In the genomic region with DNA sequence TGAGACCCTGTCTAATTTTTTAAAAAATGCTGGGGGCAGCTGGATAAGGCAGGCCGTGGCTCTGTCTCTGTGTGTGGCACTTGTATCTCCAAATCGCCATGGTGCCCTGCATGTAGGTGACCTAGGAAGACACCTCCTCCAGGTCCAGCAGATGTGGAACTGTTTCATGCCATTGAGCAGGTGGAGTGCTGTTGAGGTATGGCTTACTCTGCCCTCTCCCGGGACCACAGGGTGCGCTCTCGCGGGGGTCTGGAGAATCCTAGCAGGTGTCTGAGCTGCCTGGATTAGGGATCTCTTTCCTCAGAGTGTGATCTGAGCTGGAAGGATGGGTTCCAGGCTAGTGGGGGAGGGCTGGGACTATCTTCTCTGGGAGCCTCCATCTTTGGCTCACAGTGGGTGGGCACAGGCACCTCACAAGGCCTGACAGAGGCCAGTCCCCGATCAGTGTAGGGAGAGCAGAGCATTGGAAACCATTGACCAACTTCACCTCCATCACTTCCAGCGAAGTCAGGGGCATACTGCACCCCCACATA, we compare ENCODE assay signal across 9 cellular contexts.
DNase-seq lines count a peak whose midpoint lies in the region; ATAC-seq and TF ChIP-seq lines count a peak whose summit lies in the region.
"Had no signal": no experiment of that assay in that cellular context is flagged by ENCODE, and none has a peak within 500 bp of the region (broad histone marks: within the 10 kb centered on the region; RNA-seq: fewer than 3 reads in every experiment).

No MANE protein-coding gene starts in this region.

- no peaks in the 10 kb centered on the region for H3K9me3 Mint-ChIP-seq in dendritic cell treated with granulocyte-macrophage colony-stimulating factor and Interleukin-4, amounts not matched to agents 40 ng/mL and 50 ng/mL, for 4 days
- H3K9me3 Mint-ChIP-seq in type B pancreatic cell = no peaks in the 10 kb centered on the region

- DNase-seq in GM12865 (ENCODE audit: low read depth) = peak; percentile 51
- DNase-seq in PC-9 = no peak
- DNase-seq in smooth muscle cell (lab: John Stamatoyannopoulos, UW; ENCODE audit: unreplicated experiment) = no peak
- no peak for DNase-seq in gastrocnemius medialis
- DNase-seq in type B pancreatic cell (ENCODE audit: extremely low spot score, unreplicated experiment) = no peak
- DNase-seq: NCI-H524 had no signal

- no peaks in the 10 kb centered on the region for H3K9me2 ChIP-seq in PC-9 (ENCODE audit: insufficient read depth)

- peak overlapping the region; percentile 95 for H3K27ac Mint-ChIP-seq in dendritic cell treated with granulocyte-macrophage colony-stimulating factor and Interleukin-4, amounts not matched to agents 40 ng/mL and 50 ng/mL, for 4 days
- H3K27ac Mint-ChIP-seq in type B pancreatic cell = no peak overlapping the region

- ATAC-seq in esophagus mucosa (no peak), gastrocnemius medialis (no peak)

- H4K20me1 ChIP-seq in PC-9 (ENCODE audit: insufficient read depth) = no peaks in the 10 kb centered on the region
- no peaks in the 10 kb centered on the region for H4K20me1 ChIP-seq in smooth muscle cell (ENCODE audit: low read depth)

- in situ Hi-C loops in gastrocnemius medialis (cut with MboI; ENCODE audit: low sequenced_read_pairs in 4 of 4) = loop anchor here in 2 of 4 donors (10.0 to 25.0 kb wide), 2 partner anchors 71 to 171 kb away; a partner anchor contains a TSS

- no peak for TF ChIP-seq POLR2A in gastrocnemius medialis (IDR thresholded peaks at IDR 0.05)

- H3K79me2 ChIP-seq in PC-9 (ENCODE audit: low read depth) (no peaks in the 10 kb centered on the region), smooth muscle cell (ENCODE audit: low read depth) (no peaks in the 10 kb centered on the region)

- H3K4me1 Mint-ChIP-seq in dendritic cell treated with granulocyte-macrophage colony-stimulating factor and Interleukin-4, amounts not matched to agents 40 ng/mL and 50 ng/mL, for 4 days (ENCODE audit: low read depth) = peaks cover 64% of the 10 kb centered on the region
- peaks cover 20% of the 10 kb centered on the region for H3K4me1 Mint-ChIP-seq in type B pancreatic cell (ENCODE audit: unreplicated experiment)

- no TSS peak for BruUV-seq in PC-9 (replicated peaks; lab: Mats Ljungman, UMichigan)

- H3K27ac ChIP-seq in PC-9 = peak overlapping the region; percentile 62; the same call in 1 of the 2 replicates
- H3K27ac ChIP-seq in smooth muscle cell (ENCODE audit: low read depth) = peak overlapping the region; percentile 74
- H3K27ac ChIP-seq in gastrocnemius medialis = no peak overlapping the region

- WGBS in smooth muscle cell (ENCODE audit: low lambda C conversion rate) = over 99% methylated on average over 8 of the region's 8 CpGs

- H3K4me2 ChIP-seq in PC-9 (peak overlapping the region; percentile 81), smooth muscle cell (peak overlapping the region; percentile 80)

- no peak for TF ChIP-seq CTCF in GM12865 (IDR thresholded peaks at IDR 0.05; ENCODE audit: insufficient read depth, low read depth, low read length, missing control alignments)
- no peak for TF ChIP-seq CTCF in PC-9 (conservative IDR thresholded peaks at IDR 0.05)
- TF ChIP-seq CTCF in smooth muscle cell (IDR thresholded peaks at IDR 0.05; ENCODE audit: borderline replicate concordance, insufficient read depth, poor library complexity, severe bottlenecking) = no peak
- no peak for TF ChIP-seq CTCF in gastrocnemius medialis (IDR thresholded peaks at IDR 0.05 in 4 of 5, conservative IDR thresholded peaks at IDR 0.05 in 1 of 5)
- no peak for TF ChIP-seq CTCF in type B pancreatic cell (conservative IDR thresholded peaks at IDR 0.05)

- CTCF ChIA-PET in PC-9 (lab: Charles Lee) = interaction anchor here (0.6 kb wide), 1 partner anchor 257 kb away, joined by 7 read pairs; no protein-coding TSS in a partner anchor

- H3K4me1 ChIP-seq in PC-9 (replicated peaks; ENCODE audit: insufficient read depth) = peaks cover 23% of the 10 kb centered on the region
- H3K4me1 ChIP-seq in smooth muscle cell (ENCODE audit: low read depth) = no peaks in the 10 kb centered on the region
- peaks cover 5 to 6% of the 10 kb centered on the region in 2 donors for H3K4me1 ChIP-seq in gastrocnemius medialis
- H3K4me1 ChIP-seq: HAP-1 had no signal

- H3F3A ChIP-seq in PC-9 (ENCODE audit: insufficient read depth, low read depth) = peaks cover 22% of the 10 kb centered on the region
- peaks cover 5% of the 10 kb centered on the region for H3F3A ChIP-seq in smooth muscle cell (ENCODE audit: low read depth)

- H3K9ac ChIP-seq in smooth muscle cell (ENCODE audit: low read depth) = peak overlapping the region; percentile 30

- H3K36me3 ChIP-seq in PC-9 (ENCODE audit: low read depth) (no peaks in the 10 kb centered on the region), smooth muscle cell (ENCODE audit: low read depth) (no peaks in the 10 kb centered on the region), gastrocnemius medialis (no peaks in the 10 kb centered on the region)
- H3K36me3 ChIP-seq: HAP-1 had no signal

- intact Hi-C loops in PC-9 (cut with micrococcal nuclease; ENCODE audit: unreplicated experiment) = no loop called here
- intact Hi-C loops in dendritic cell treated with granulocyte-macrophage colony-stimulating factor and Interleukin-4, amounts not matched to agents 40 ng/mL and 50 ng/mL, for 4 days (cut with micrococcal nuclease) = loop anchor here (2.0 to 5.0 kb wide), 3 partner anchors 27 to 257 kb away; no protein-coding TSS in a partner anchor
- intact Hi-C loops in gastrocnemius medialis (cut with DNase I; ENCODE audit: low total_unique reads) = no loop called here

- H3K27me3 ChIP-seq in PC-9 (ENCODE audit: insufficient read depth, low read depth) (no peaks in the 10 kb centered on the region), smooth muscle cell (ENCODE audit: low read depth) (no peaks in the 10 kb centered on the region), gastrocnemius medialis (no peaks in the 10 kb centered on the region)

- H2AFZ ChIP-seq in PC-9 (no peak overlapping the region), smooth muscle cell (ENCODE audit: low read depth) (no peak overlapping the region)

- H3K9me3 ChIP-seq in PC-9 (ENCODE audit: insufficient read depth, low read depth) (no peaks in the 10 kb centered on the region), smooth muscle cell (replicated peaks; ENCODE audit: low read depth) (no peaks in the 10 kb centered on the region), gastrocnemius medialis (no peaks in the 10 kb centered on the region)
- H3K9me3 ChIP-seq: HAP-1 had no signal

- peaks cover 2% of the 10 kb centered on the region for H3K27me3 Mint-ChIP-seq in dendritic cell treated with granulocyte-macrophage colony-stimulating factor and Interleukin-4, amounts not matched to agents 40 ng/mL and 50 ng/mL, for 4 days
- H3K27me3 Mint-ChIP-seq in type B pancreatic cell = peaks cover 17% of the 10 kb centered on the region

- H3K4me3 ChIP-seq in GM12865 (ENCODE audit: low read depth, low read length) (peak overlapping the region; percentile 72), PC-9 (peak overlapping the region; percentile 47; the same call in 1 of the 2 replicates), smooth muscle cell (no peak overlapping the region), gastrocnemius medialis (no peak overlapping the region)
- H3K4me3 ChIP-seq: HAP-1 had no signal

- H3K4me3 Mint-ChIP-seq in dendritic cell treated with granulocyte-macrophage colony-stimulating factor and Interleukin-4, amounts not matched to agents 40 ng/mL and 50 ng/mL, for 4 days = no peak overlapping the region
- H3K4me3 Mint-ChIP-seq in type B pancreatic cell = no peak overlapping the region

- H3K36me3 Mint-ChIP-seq in dendritic cell treated with granulocyte-macrophage colony-stimulating factor and Interleukin-4, amounts not matched to agents 40 ng/mL and 50 ng/mL, for 4 days (ENCODE audit: low read depth) = peaks cover 5% of the 10 kb centered on the region
- no peaks in the 10 kb centered on the region for H3K36me3 Mint-ChIP-seq in type B pancreatic cell

- POLR2A ChIA-PET in PC-9 (lab: Charles Lee; ENCODE audit: unreplicated experiment) = no interaction called here

Comparison
In these comparisons a context has a peak if more than half of its experiments do, and no peak if none do; other contexts are left out.
1. H3K4me3 ChIP-seq: peak in GM12865 (single experiment) and PC-9 (single experiment); none in smooth muscle cell (single experiment) and gastrocnemius medialis (0 of 4).
2. H3K27ac ChIP-seq: peak in PC-9 (single experiment) and smooth muscle cell (single experiment); none in gastrocnemius medialis (0 of 4).